ENCODE assay signal across 8 cellular contexts in the genomic region with DNA sequence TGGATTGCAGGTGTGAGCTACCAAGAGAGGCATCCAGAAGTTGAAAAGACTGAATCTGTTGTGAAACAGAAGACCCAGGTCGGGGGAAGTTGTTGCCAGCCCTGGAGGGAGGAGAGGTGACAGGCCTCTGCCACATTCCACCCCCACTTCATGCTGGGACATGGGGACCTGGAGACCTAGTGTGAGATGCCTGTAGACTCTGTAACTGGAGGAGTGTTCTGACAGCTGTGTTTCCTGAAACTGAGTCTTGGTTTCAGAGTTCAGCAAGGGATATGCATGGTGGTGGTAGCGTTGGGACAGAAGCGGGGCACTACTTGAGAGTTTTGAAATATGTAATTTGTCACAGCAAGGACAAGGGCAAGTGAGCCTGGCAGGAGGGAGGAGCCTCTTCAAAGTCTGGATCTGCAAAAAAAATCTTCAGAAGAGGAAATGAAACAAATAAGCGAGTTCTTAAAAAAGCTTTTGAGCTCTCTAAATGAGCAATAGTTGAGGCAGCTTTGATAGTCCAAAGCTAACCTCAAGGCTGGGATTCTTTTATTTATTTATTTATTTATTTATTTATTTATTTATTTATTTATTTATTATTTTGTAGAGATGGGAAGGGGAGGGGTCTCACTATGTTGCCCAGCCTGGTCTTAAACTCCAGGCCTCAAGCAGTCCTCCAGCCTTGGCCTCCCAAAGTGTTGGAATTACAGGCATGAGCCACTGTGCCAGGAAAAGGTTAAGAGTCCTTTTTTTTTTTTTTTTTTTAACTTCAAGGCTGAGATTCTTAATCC. TPM values are rescaled to one million over a fixed set of nuclear protein-coding genes. Genes with fewer than 3 reads are reported as not detected.
DNase-seq lines count a peak whose midpoint lies in the region; ATAC-seq lines count a peak whose summit lies in the region.

No MANE protein-coding gene starts in this region.

- H3K27me3 Mint-ChIP-seq in activated naive CD8-positive, alpha-beta T cell treated with anti-CD3 and anti-CD28 coated beads, Interleukin-2, amount 10 ng/mL, durations not matched to agents 7 days and 5 days, result peaks cover 4% of the 10 kb centered on the region
- H3K27me3 Mint-ChIP-seq in naive thymus-derived CD8-positive, alpha-beta T cell, result peaks cover 0 to 17% (median 0%) of the 10 kb centered on the region in 5 donors

- 73% methylated on average over 4 of the region's 4 CpGs for WGBS in HUES64

- ATAC-seq in GM18498 (IDR thresholded peaks at IDR 0.05; ENCODE audit: unreplicated experiment), result peak; percentile 88
- peak; percentile 86 for ATAC-seq in GM21528 (IDR thresholded peaks at IDR 0.05; ENCODE audit: low FRiP score, unreplicated experiment)
- peak; percentile 69 for ATAC-seq in activated naive CD8-positive, alpha-beta T cell treated with anti-CD3 and anti-CD28 coated beads, Interleukin-2, amount 10 ng/mL, durations not matched to agents 7 days and 5 days (ENCODE audit: low read depth)
- ATAC-seq in naive thymus-derived CD8-positive, alpha-beta T cell, result peak in 1 of 2 donors; percentile 23

- H3K4me1 ChIP-seq in HUES64 (ENCODE audit: insufficient read depth, low read length), result peaks cover 6% of the 10 kb centered on the region; the same call in 1 of the 2 replicates

- no peaks in the 10 kb centered on the region for H3K36me3 Mint-ChIP-seq in activated naive CD8-positive, alpha-beta T cell treated with anti-CD3 and anti-CD28 coated beads, Interleukin-2, amount 10 ng/mL, durations not matched to agents 7 days and 5 days
- no peaks in the 10 kb centered on the region for H3K36me3 Mint-ChIP-seq in naive thymus-derived CD8-positive, alpha-beta T cell

- no peaks in the 10 kb centered on the region for H3K9me3 Mint-ChIP-seq in activated naive CD8-positive, alpha-beta T cell treated with anti-CD3 and anti-CD28 coated beads, Interleukin-2, amount 10 ng/mL, durations not matched to agents 7 days and 5 days
- peaks cover 0 to 1% (median 0%) of the 10 kb centered on the region in 9 donors for H3K9me3 Mint-ChIP-seq in naive thymus-derived CD8-positive, alpha-beta T cell

- H3K27ac Mint-ChIP-seq in activated naive CD8-positive, alpha-beta T cell treated with anti-CD3 and anti-CD28 coated beads, Interleukin-2, amount 10 ng/mL, durations not matched to agents 7 days and 5 days, result peak overlapping the region; percentile 49
- peak overlapping the region in 6 of 10 donors; percentile 23 to 83 (median 48) for H3K27ac Mint-ChIP-seq in naive thymus-derived CD8-positive, alpha-beta T cell

- peaks cover 8% of the 10 kb centered on the region for H3K4me1 Mint-ChIP-seq in activated naive CD8-positive, alpha-beta T cell treated with anti-CD3 and anti-CD28 coated beads, Interleukin-2, amount 10 ng/mL, durations not matched to agents 7 days and 5 days
- H3K4me1 Mint-ChIP-seq in naive thymus-derived CD8-positive, alpha-beta T cell, result peaks cover 7 to 19% (median 10%) of the 10 kb centered on the region in 4 donors

- H3K4me3 Mint-ChIP-seq in activated naive CD8-positive, alpha-beta T cell treated with anti-CD3 and anti-CD28 coated beads, Interleukin-2, amount 10 ng/mL, durations not matched to agents 7 days and 5 days, result peak overlapping the region; percentile 23
- peak overlapping the region in 3 of 10 donors; percentile 8 to 45 (median 36) for H3K4me3 Mint-ChIP-seq in naive thymus-derived CD8-positive, alpha-beta T cell

- no peak overlapping the region for H3K4me3 ChIP-seq in HUES64 (ENCODE audit: low read length)

- POLR2A ChIA-PET in activated naive CD8-positive, alpha-beta T cell treated with anti-CD3 and anti-CD28 coated beads, Interleukin-2, amount 10 ng/mL, durations not matched to agents 7 days and 5 days (lab: Charles Lee), result interaction anchor here (0.7 to 1.2 kb wide), 3 partner anchors 123 to 431 kb away, joined by 3 to 4 read pairs (median 3); no protein-coding TSS in a partner anchor
- POLR2A ChIA-PET in naive thymus-derived CD8-positive, alpha-beta T cell (lab: Charles Lee), result interaction anchor here (1.1 kb wide), 1 partner anchor 58 kb away, joined by 4 read pairs; a partner anchor contains a TSS

- DNase-seq in activated naive CD8-positive, alpha-beta T cell treated with anti-CD3 and anti-CD28 coated beads, Interleukin-2, amount 10 ng/mL, durations not matched to agents 7 days and 5 days, result peak; percentile 33
- peak in 4 of 10 donors; percentile 1 to 6 (median 2) for DNase-seq in naive thymus-derived CD8-positive, alpha-beta T cell
- DNase-seq in effector CD4-positive, alpha-beta T cell, result no peak
- DNase-seq in NCI-H1417 (lab: John Stamatoyannopoulos, UW), result no peak
- no peak for DNase-seq in NCI-H2081 treated with DMSO at 0.1 percent for 48 hours (lab: John Stamatoyannopoulos, UW)

- H3K27me3 ChIP-seq in HUES64 (ENCODE audit: insufficient read depth, low read length), result no peaks in the 10 kb centered on the region

- H3K9ac ChIP-seq in HUES64 (ENCODE audit: low read depth, low read length), result no peak overlapping the region

- peaks cover 3% of the 10 kb centered on the region; the same call in 1 of the 2 replicates for H3K9me3 ChIP-seq in HUES64 (ENCODE audit: insufficient read depth, low read depth, low read length)

- no peaks in the 10 kb centered on the region for H3K36me3 ChIP-seq in HUES64 (ENCODE audit: insufficient read depth, low read length)

- 0 out of 2 replicates have a peak overlapping the region, but pooled peaks have one; percentile 5 for H3K27ac ChIP-seq in HUES64 (ENCODE audit: low read depth, low read length)

RNA-seq across cellular contexts. Expression of a gene that starts 58.9 kb away (rescaled TPM):
- 7.6 TPM for polyA plus RNA-seq in HUES64 (2013, experiment 1 of 2)
- polyA plus RNA-seq in HUES64 (2013, experiment 2 of 2), result 7.5 TPM
- total RNA-seq in activated naive CD8-positive, alpha-beta T cell treated with anti-CD3 and anti-CD28 coated beads, Interleukin-2, amount 10 ng/mL, durations not matched to agents 7 days and 5 days, result 10 to 100 TPM; 15.4 to 16.0 TPM
- total RNA-seq in naive thymus-derived CD8-positive, alpha-beta T cell, result 10 to 100 TPM; 17.4 to 22.0 TPM
- polyA plus RNA-seq in naive thymus-derived CD8-positive, alpha-beta T cell, result 10 to 100 TPM in 1 of 3 donors, 1 to 10 TPM in 2; 6.8 to 13.3 (median 7.9) TPM
